ENCODE assay signal across 22 cellular contexts in the genomic region with DNA sequence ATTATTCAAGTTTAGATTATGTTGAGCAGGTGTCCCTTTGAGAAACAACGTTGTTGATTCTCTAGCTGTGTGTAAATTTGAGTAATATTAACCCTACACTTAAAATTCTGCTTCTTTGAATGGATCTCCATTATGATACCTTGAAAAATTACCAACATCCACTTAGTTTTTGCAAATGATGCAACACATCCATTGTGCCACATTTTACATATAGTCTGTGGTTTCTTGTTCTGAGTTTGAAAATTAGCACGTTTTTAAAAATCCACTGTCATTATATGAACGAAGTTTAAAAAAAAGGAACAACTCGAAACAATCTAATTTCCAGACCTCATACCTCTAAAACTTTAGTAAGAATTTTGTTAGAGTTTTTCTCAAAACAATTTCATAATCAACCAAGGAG.
"Had no signal": no experiment of that assay in that cellular context is flagged by ENCODE, and none has a peak within 500 bp of the region (broad histone marks: within the 10 kb centered on the region; RNA-seq: fewer than 3 reads in every experiment).

No MANE protein-coding gene starts in this region.

- H3K4me1 Mint-ChIP-seq: activated naive CD4-positive, alpha-beta T cell treated with anti-CD3 and anti-CD28 coated beads, Interleukin-2, amount 10 ng/mL, durations not matched to agents 7 days and 5 days had no signal

- H3K9me3 Mint-ChIP-seq: activated naive CD4-positive, alpha-beta T cell treated with anti-CD3 and anti-CD28 coated beads, Interleukin-2, amount 10 ng/mL, durations not matched to agents 7 days and 5 days; activated T-cell treated with anti-CD3 and anti-CD28 coated beads, Interleukin-2, amount 50 U/mL, for 4 hours; mesothelial cell of epicardium; nephron; stimulated activated naive CD8-positive, alpha-beta T cell treated with anti-CD3 and anti-CD28 coated beads, Interleukin-15, Interleukin-2, amounts not matched to agents 100 ng/mL and 50 ng/mL, for 24 hours had no signal

- ATAC-seq: activated T-cell treated with anti-CD3 and anti-CD28 coated beads, Interleukin-2, amount 50 U/mL, for 4 hours; body of pancreas; gastroesophageal sphincter; heart left ventricle; left ventricle myocardium superior; pancreas; psoas muscle had no signal

- H3K4me1 ChIP-seq: body of pancreas, gastroesophageal sphincter, heart left ventricle, pancreas, psoas muscle, right atrium auricular region, tibial artery had no signal

- FAIRE-seq: pancreas had no signal

- H3K27me3 ChIP-seq: body of pancreas, gastroesophageal sphincter, heart left ventricle, neutrophil, pancreas, right atrium auricular region, tibial artery had no signal

- H3K4me3 Mint-ChIP-seq: activated naive CD4-positive, alpha-beta T cell treated with anti-CD3 and anti-CD28 coated beads, Interleukin-2, amount 10 ng/mL, durations not matched to agents 7 days and 5 days; activated T-cell treated with anti-CD3 and anti-CD28 coated beads, Interleukin-2, amount 50 U/mL, for 4 hours; mesothelial cell of epicardium; nephron; stimulated activated naive CD8-positive, alpha-beta T cell treated with anti-CD3 and anti-CD28 coated beads, Interleukin-15, Interleukin-2, amounts not matched to agents 100 ng/mL and 50 ng/mL, for 24 hours had no signal

- H3K27ac ChIP-seq: body of pancreas, epithelial cell of prostate, gastroesophageal sphincter, heart left ventricle, pancreas, psoas muscle, right atrium auricular region, tibial artery had no signal

- H3K27ac Mint-ChIP-seq: activated naive CD4-positive, alpha-beta T cell treated with anti-CD3 and anti-CD28 coated beads, Interleukin-2, amount 10 ng/mL, durations not matched to agents 7 days and 5 days; mesothelial cell of epicardium; nephron; stimulated activated naive CD8-positive, alpha-beta T cell treated with anti-CD3 and anti-CD28 coated beads, Interleukin-15, Interleukin-2, amounts not matched to agents 100 ng/mL and 50 ng/mL, for 24 hours had no signal

- H3K9me3 ChIP-seq: body of pancreas, gastroesophageal sphincter, heart left ventricle, neutrophil, pancreas, psoas muscle, right atrium auricular region, tibial artery had no signal

- DNase-seq: activated CD4-positive, alpha-beta T cell treated with anti-CD3 and anti-CD28 coated beads for 4 hours; activated CD4-positive, alpha-beta T cell treated with anti-CD3 and anti-CD28 coated beads, Interleukin-2, amount 50 U/mL, for 48 hours; activated CD4-positive, CD25-positive, alpha-beta regulatory T cell; activated CD8-positive, alpha-beta memory T cell treated with anti-CD3 and anti-CD28 coated beads, Interleukin-2, amount 50 U/mL, for 48 hours; activated naive CD4-positive, alpha-beta T cell treated with anti-CD3 and anti-CD28 coated beads, Interleukin-2, amount 10 ng/mL, durations not matched to agents 7 days and 5 days; activated T-cell treated with anti-CD3 and anti-CD28 coated beads, Interleukin-2, amount 50 U/mL, for 4 hours; body of pancreas; heart left ventricle; left ventricle myocardium superior; mammary epithelial cell; pancreas; psoas muscle; substantia nigra; T1000; tibial artery had no signal

- H3K4me3 ChIP-seq: body of pancreas, gastroesophageal sphincter, heart left ventricle, pancreas, psoas muscle, right atrium auricular region, tibial artery had no signal

- H3K27me3 Mint-ChIP-seq: activated naive CD4-positive, alpha-beta T cell treated with anti-CD3 and anti-CD28 coated beads, Interleukin-2, amount 10 ng/mL, durations not matched to agents 7 days and 5 days; stimulated activated naive CD8-positive, alpha-beta T cell treated with anti-CD3 and anti-CD28 coated beads, Interleukin-15, Interleukin-2, amounts not matched to agents 100 ng/mL and 50 ng/mL, for 24 hours had no signal
